22 cellular contexts compared by ENCODE assay signal in genomic region chr1:220186752-220187151, GRCh38.
"Had no signal": no experiment of that assay in that cellular context is flagged by ENCODE, and none has a peak within 500 bp of the region (broad histone marks: within the 10 kb centered on the region; RNA-seq: fewer than 3 reads in every experiment).

No MANE protein-coding gene starts in this region.

- H3K27ac Mint-ChIP-seq: nephron progenitor cell; progenitor cell of endocrine pancreas; stimulated activated memory B cell treated with anti-CD40 and anti-IgM and Interleukin-4, amounts not matched to agents 10 μg/mL and 1 μg/mL and 100 μg/mL, for 72 hours; type B pancreatic cell had no signal

- H3K27me3 ChIP-seq: ovary, right atrium auricular region, right lobe of liver, tibial nerve, uterus had no signal

- H3K4me1 ChIP-seq: left ventricle myocardium inferior, right atrium auricular region, right lobe of liver, tibial nerve, uterus had no signal

- DNase-seq: islet precursor cell; left ventricle myocardium inferior; mesenchymal stem cell; naive thymus-derived CD8-positive, alpha-beta T cell; nephron progenitor cell; ovary; right lobe of liver; stimulated activated CD4-positive, alpha-beta T cell treated with anti-CD3 and anti-CD28 coated beads, Interleukin-1b, Interleukin-23, amount 100 ng/mL, for 48 hours; stimulated activated CD4-positive, alpha-beta T cell treated with anti-CD3 and anti-CD28 coated beads, Interleukin-2, amount 100 ng/mL, for 48 hours; stimulated activated CD4-positive, alpha-beta T cell treated with anti-CD3 and anti-CD28 coated beads, Interleukin-4, amount 100 ng/mL, for 4 hours; stimulated activated CD8-positive, alpha-beta memory T cell treated with anti-CD3 and anti-CD28 coated beads, Interleukin-4, amount 100 ng/mL, for 48 hours; stimulated activated naive CD4-positive, alpha-beta T cell treated with Interleukin-2 at 50 U/mL for 16 hours; stimulated activated naive CD8-positive, alpha-beta T cell treated with anti-CD3 and anti-CD28 coated beads, Interleukin-15, amount 100 ng/mL, for 72 hours; substantia nigra; uterus had no signal

- H3K27me3 Mint-ChIP-seq: naive thymus-derived CD8-positive, alpha-beta T cell; progenitor cell of endocrine pancreas; stimulated activated memory B cell treated with anti-CD40 and anti-IgM and Interleukin-4, amounts not matched to agents 10 μg/mL and 1 μg/mL and 100 μg/mL, for 72 hours; stimulated activated naive CD8-positive, alpha-beta T cell treated with anti-CD3 and anti-CD28 coated beads, Interleukin-15, amount 100 ng/mL, for 72 hours; type B pancreatic cell had no signal

- H3K27ac ChIP-seq: left ventricle myocardium inferior, ovary, right atrium auricular region, right lobe of liver, uterus had no signal

- H3K4me2 ChIP-seq: smooth muscle cell had no signal

- H3K9me3 Mint-ChIP-seq: naive thymus-derived CD8-positive, alpha-beta T cell; nephron progenitor cell; stimulated activated memory B cell treated with anti-CD40 and anti-IgM and Interleukin-4, amounts not matched to agents 10 μg/mL and 1 μg/mL and 100 μg/mL, for 72 hours; stimulated activated naive CD8-positive, alpha-beta T cell treated with anti-CD3 and anti-CD28 coated beads, Interleukin-15, amount 100 ng/mL, for 72 hours; type B pancreatic cell had no signal

- H3K4me1 Mint-ChIP-seq: nephron progenitor cell; stimulated activated memory B cell treated with anti-CD40 and anti-IgM and Interleukin-4, amounts not matched to agents 10 μg/mL and 1 μg/mL and 100 μg/mL, for 72 hours; stimulated activated naive CD8-positive, alpha-beta T cell treated with anti-CD3 and anti-CD28 coated beads, Interleukin-15, amount 100 ng/mL, for 72 hours had no signal

- H3K4me3 ChIP-seq: left ventricle myocardium inferior, lung, ovary, right atrium auricular region, right lobe of liver, smooth muscle cell, tibial nerve, uterus had no signal

- H3K36me3 ChIP-seq: ovary, uterus had no signal

- ATAC-seq: naive thymus-derived CD8-positive, alpha-beta T cell; right lobe of liver; stimulated activated memory B cell treated with anti-CD40 and anti-IgM and Interleukin-4, amounts not matched to agents 10 μg/mL and 1 μg/mL and 100 μg/mL, for 72 hours; stimulated activated naive CD8-positive, alpha-beta T cell treated with anti-CD3 and anti-CD28 coated beads, Interleukin-15, amount 100 ng/mL, for 72 hours had no signal

- H3K4me3 Mint-ChIP-seq: naive thymus-derived CD8-positive, alpha-beta T cell; nephron progenitor cell; stimulated activated memory B cell treated with anti-CD40 and anti-IgM and Interleukin-4, amounts not matched to agents 10 μg/mL and 1 μg/mL and 100 μg/mL, for 72 hours; stimulated activated naive CD8-positive, alpha-beta T cell treated with anti-CD3 and anti-CD28 coated beads, Interleukin-15, amount 100 ng/mL, for 72 hours; type B pancreatic cell had no signal

- H3K9me3 ChIP-seq: left ventricle myocardium inferior, ovary, right atrium auricular region, right lobe of liver, tibial nerve, uterus had no signal
